Comparison of ENCODE assay signal across 1 cellular context in the genomic region with DNA sequence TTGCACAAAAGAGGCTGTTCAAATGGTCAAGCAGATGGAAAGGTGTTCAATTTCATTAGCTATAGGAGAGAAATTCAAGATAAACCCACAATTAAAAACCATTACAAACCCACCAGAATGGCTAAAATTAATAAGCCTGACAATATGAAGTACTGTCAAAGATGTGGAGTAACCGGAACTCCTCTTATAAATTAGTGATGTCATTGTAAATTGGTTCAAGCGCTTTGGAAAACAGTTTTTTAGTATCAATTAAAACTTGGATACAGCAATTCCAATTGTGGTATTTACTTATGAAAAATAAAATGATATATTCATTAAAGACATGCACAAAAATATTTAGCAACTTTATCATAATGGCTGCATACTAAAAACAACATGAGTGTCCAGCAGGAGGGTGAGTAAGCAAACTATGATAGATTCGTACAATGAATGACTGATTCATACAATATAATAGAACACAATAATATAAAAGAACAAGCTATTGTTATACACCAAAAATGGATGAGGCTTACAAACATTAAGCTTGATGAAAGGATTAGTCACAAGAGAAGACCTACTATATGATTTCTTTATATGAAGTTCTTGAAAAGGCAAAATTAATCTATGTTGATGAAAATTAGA.
TF ChIP-seq lines count a peak whose summit lies in the region.

No MANE protein-coding gene starts in this region.

TF ChIP-seq in HepG2, 621 proteins besides CTCF, POLR2A, EP300 and RAD21:
- TF ChIP-seq ZNF775 (CRISPR knock-in tag; IDR thresholded peaks at IDR 0.05; ENCODE audit: borderline replicate concordance) (no peak), ATF7 (IDR thresholded peaks at IDR 0.05) (peak; percentile 68), ATF7 (CRISPR knock-in tag; IDR thresholded peaks at IDR 0.05) (no peak)
TF ChIP-seq in HepG2: peak in this region for 1.
